10 cellular contexts compared by ENCODE assay signal in the genomic region with DNA sequence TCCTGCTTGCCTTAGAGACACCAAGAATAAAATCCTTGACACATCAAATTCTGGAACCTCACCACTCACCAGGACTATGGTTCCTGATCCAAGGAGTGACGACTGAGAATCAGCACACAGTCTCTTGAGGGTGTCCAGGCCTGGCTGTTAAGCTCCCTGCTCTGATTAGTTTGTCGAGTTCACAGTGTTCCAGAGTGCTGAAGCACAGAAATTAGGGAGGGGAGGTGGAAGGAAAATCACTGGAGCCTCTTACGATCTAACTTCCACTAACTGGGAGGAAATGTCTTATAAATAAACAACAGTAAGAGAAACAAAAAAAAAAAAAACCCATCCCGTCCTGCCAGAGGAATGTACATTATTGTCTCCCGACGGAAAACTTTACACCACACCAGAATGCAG.
DNase-seq lines count a peak whose midpoint lies in the region; FAIRE-seq and TF ChIP-seq lines count a peak whose summit lies in the region.
"Had no signal": no experiment of that assay in that cellular context is flagged by ENCODE, and none has a peak within 500 bp of the region (broad histone marks: within the 10 kb centered on the region; RNA-seq: fewer than 3 reads in every experiment).

No MANE protein-coding gene starts in this region.

- peak overlapping the region; percentile 16 for H2AFZ ChIP-seq in astrocyte (ENCODE audit: low read depth, low read length)
- no peak overlapping the region for H2AFZ ChIP-seq in hepatocyte

- no peaks in the 10 kb centered on the region for H3K27me3 Mint-ChIP-seq in astrocyte (ENCODE audit: low read depth, unreplicated experiment)

- no peak for TF ChIP-seq CTCF in astrocyte (IDR thresholded peaks at IDR 0.05; ENCODE audit: insufficient read depth, low read depth, low read length)
- no peak for TF ChIP-seq CTCF in hepatocyte (IDR thresholded peaks at IDR 0.05; ENCODE audit: poor library complexity)
- no peak for TF ChIP-seq CTCF in sigmoid colon (IDR thresholded peaks at IDR 0.05)

- intact Hi-C loops in sigmoid colon (cut with DNase I): loop anchor here (2.0 to 10.0 kb wide), 5 partner anchors 207 to 523 kb away; a partner anchor contains a TSS

- H3K9me3 ChIP-seq in astrocyte (ENCODE audit: insufficient read depth, low read depth, low read length) (no peaks in the 10 kb centered on the region), hepatocyte (ENCODE audit: low read depth) (no peaks in the 10 kb centered on the region), sigmoid colon (no peaks in the 10 kb centered on the region)

- H3K27ac Mint-ChIP-seq in astrocyte (ENCODE audit: unreplicated experiment): peak overlapping the region; percentile 100

- peak overlapping the region; percentile 82 for H3K4me3 Mint-ChIP-seq in astrocyte (ENCODE audit: unreplicated experiment)

- peak in 3 of 4 donors; percentile 44 to 81 (median 57) for TF ChIP-seq EP300 in sigmoid colon (IDR thresholded peaks at IDR 0.05)

- peak in 1 of 2 donors; percentile 34 for TF ChIP-seq POLR2A in sigmoid colon (IDR thresholded peaks at IDR 0.05)

- H3K27ac ChIP-seq in astrocyte (ENCODE audit: low read depth, low read length) (peak overlapping the region; percentile 98), hepatocyte (peak overlapping the region; percentile 94), sigmoid colon (peak overlapping the region; percentile 89 to 94 (median 93))

- H3K9me3 Mint-ChIP-seq in astrocyte (ENCODE audit: unreplicated experiment): no peaks in the 10 kb centered on the region

- H3K4me2 ChIP-seq in astrocyte (ENCODE audit: low read length) (peak overlapping the region; percentile 94), hepatocyte (peak overlapping the region; percentile 59)

- peak overlapping the region; percentile 71 for H3K4me3 ChIP-seq in astrocyte (ENCODE audit: insufficient read depth, low read depth, low read length)
- no peak overlapping the region for H3K4me3 ChIP-seq in hepatocyte
- peak overlapping the region; percentile 21 to 51 (median 44) for H3K4me3 ChIP-seq in sigmoid colon

- DNase-seq in DMS53 treated with DMSO at 0.1 percent for 48 hours (lab: John Stamatoyannopoulos, UW; ENCODE audit: unreplicated experiment) (peak; percentile 10), astrocyte (ENCODE audit: low read depth) (peak; percentile 57), hepatocyte (ENCODE audit: low spot score) (peak; percentile 46), sigmoid colon (peak; percentile 92), SK-N-DZ (ENCODE audit: low spot score) (no peak), iPS-NIHi11 (ENCODE audit: low spot score) (no peak), activated gamma-delta T cell (lab: John Stamatoyannopoulos, UW) (no peak)
- no peak for DNase-seq in activated naive CD4-positive, alpha-beta T cell treated with anti-CD3 and anti-CD28 coated beads, Interleukin-2, amount 50 U/mL, for 16 hours
- DNase-seq: activated T-cell treated with anti-CD3 and anti-CD28 coated beads, Interleukin-2, amount 50 U/mL, for 1 hour had no signal

- 40% methylated on average over 6 of the region's 6 CpGs for WGBS in hepatocyte (ENCODE audit: low lambda C conversion rate, missing lambda C conversion rate)
- 70 to 80% methylated on average over 6 of the region's 6 CpGs for WGBS in sigmoid colon, 2 donors

- peak; percentile 17 for FAIRE-seq in astrocyte (lab: Jason Lieb, UNC)
- FAIRE-seq: GM18507 had no signal

- peaks cover 28% of the 10 kb centered on the region for H3K4me1 ChIP-seq in astrocyte (ENCODE audit: insufficient read depth, low read length)
- peaks cover 18% of the 10 kb centered on the region for H3K4me1 ChIP-seq in hepatocyte (ENCODE audit: insufficient read depth)
- H3K4me1 ChIP-seq in sigmoid colon: peaks cover 0 to 68% (median 52%) of the 10 kb centered on the region in 4 donors

- H3K27me3 ChIP-seq in astrocyte (ENCODE audit: insufficient read depth, low read length) (no peaks in the 10 kb centered on the region), hepatocyte (no peaks in the 10 kb centered on the region), sigmoid colon (no peaks in the 10 kb centered on the region)

- H4K20me1 ChIP-seq in astrocyte (ENCODE audit: insufficient read depth, low read length): no peaks in the 10 kb centered on the region
- H4K20me1 ChIP-seq in hepatocyte (ENCODE audit: insufficient read depth, poor library complexity, severe bottlenecking): no peaks in the 10 kb centered on the region

- peaks cover 51% of the 10 kb centered on the region for H3K79me2 ChIP-seq in astrocyte (ENCODE audit: insufficient read depth, low read length)
- peaks cover 10% of the 10 kb centered on the region for H3K79me2 ChIP-seq in hepatocyte

- H3K36me3 Mint-ChIP-seq in astrocyte (ENCODE audit: low read depth, unreplicated experiment): no peaks in the 10 kb centered on the region

- H3K9ac ChIP-seq in astrocyte (ENCODE audit: low read length): peak overlapping the region; percentile 97

- H3K4me1 Mint-ChIP-seq in astrocyte (ENCODE audit: low read depth, unreplicated experiment): peaks cover 52% of the 10 kb centered on the region

- no peaks in the 10 kb centered on the region for H3K9me2 ChIP-seq in hepatocyte (replicated peaks; ENCODE audit: insufficient read depth)

- no peaks in the 10 kb centered on the region for H3K36me3 ChIP-seq in astrocyte (ENCODE audit: insufficient read depth, low read length)
- H3K36me3 ChIP-seq in hepatocyte (replicated peaks; ENCODE audit: insufficient read depth, low read depth): no peaks in the 10 kb centered on the region
- H3K36me3 ChIP-seq in sigmoid colon: no peaks in the 10 kb centered on the region

Comparison
In these comparisons a context has a peak if more than half of its experiments do, and no peak if none do; other contexts are left out.
1. DNase-seq: peak in DMS53 treated with DMSO at 0.1 percent for 48 hours (single experiment), astrocyte (single experiment), hepatocyte (single experiment) and sigmoid colon (single experiment); none in SK-N-DZ (single experiment), iPS-NIHi11 (single experiment), activated gamma-delta T cell (single experiment) and activated naive CD4-positive, alpha-beta T cell treated with anti-CD3 and anti-CD28 coated beads, Interleukin-2, amount 50 U/mL, for 16 hours (single experiment).
2. Peak in every context shown above with its lines, with median percentiles within 50 percentile points of each other: H3K27ac ChIP-seq.